Comparison of ENCODE assay signal across 1 cellular context in the genomic region with DNA sequence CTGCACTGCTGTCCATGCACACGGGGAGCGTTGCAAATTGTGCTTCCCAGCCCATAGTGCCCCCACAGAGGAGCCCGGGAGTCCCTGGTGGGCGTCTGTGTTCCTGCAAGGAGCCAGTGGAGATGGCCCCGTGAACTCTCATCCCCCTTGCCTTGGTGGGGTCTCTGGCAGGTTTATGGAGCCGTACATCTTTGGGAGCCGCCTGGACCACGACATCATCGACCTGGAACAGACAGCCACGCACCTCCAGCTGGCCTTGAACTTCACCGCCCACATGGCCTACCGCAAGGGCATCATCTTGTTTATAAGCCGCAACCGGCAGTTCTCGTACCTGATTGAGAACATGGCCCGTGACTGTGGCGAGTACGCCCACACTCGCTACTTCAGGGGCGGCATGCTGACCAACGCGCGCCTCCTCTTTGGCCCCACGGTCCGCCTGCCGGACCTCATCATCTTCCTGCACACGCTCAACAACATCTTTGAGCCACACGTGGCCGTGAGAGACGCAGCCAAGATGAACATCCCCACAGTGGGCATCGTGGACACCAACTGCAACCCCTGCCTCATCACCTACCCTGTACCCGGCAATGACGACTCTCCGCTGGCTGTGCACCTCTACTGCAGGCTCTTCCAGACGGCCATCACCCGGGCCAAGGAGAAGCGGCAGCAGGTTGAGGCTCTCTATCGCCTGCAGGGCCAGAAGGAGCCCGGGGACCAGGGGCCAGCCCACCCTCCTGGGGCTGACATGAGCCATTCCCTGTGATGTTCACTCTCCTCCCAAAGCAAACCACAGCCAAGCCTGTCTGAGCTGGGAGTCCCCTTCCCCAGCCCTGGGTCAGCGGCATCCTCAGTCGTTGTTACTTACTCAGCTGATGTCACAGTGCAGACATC.
TF ChIP-seq lines count a peak whose summit lies in the region.

No MANE protein-coding gene starts in this region.

TF ChIP-seq in HepG2, 621 proteins besides CTCF, POLR2A, EP300 and RAD21:
- TF ChIP-seq SMARCE1 (IDR thresholded peaks at IDR 0.05; ENCODE audit: borderline replicate concordance), result no peak
- TF ChIP-seq ASH2L (IDR thresholded peaks at IDR 0.05; ENCODE audit: insufficient read length, low read depth, low read length), result no peak
- TF ChIP-seq, protein P1, sequence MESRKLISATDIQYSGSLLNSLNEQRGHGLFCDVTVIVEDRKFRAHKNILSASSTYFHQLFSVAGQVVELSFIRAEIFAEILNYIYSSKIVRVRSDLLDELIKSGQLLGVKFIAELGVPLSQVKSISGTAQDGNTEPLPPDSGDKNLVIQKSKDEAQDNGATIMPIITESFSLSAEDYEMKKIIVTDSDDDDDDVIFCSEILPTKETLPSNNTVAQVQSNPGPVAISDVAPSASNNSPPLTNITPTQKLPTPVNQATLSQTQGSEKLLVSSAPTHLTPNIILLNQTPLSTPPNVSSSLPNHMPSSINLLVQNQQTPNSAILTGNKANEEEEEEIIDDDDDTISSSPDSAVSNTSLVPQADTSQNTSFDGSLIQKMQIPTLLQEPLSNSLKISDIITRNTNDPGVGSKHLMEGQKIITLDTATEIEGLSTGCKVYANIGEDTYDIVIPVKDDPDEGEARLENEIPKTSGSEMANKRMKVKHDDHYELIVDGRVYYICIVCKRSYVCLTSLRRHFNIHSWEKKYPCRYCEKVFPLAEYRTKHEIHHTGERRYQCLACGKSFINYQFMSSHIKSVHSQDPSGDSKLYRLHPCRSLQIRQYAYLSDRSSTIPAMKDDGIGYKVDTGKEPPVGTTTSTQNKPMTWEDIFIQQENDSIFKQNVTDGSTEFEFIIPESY (CRISPR knock-in tag; IDR thresholded peaks at IDR 0.05), result peak; percentile 78; the same call in 1 of the 2 replicates
- TF ChIP-seq RBFOX2 (IDR thresholded peaks at IDR 0.05; ENCODE audit: low read depth, low read length), result peak; percentile 32; the same call in 1 of the 2 replicates
- no peak for TF ChIP-seq TBX2 (CRISPR knock-in tag; IDR thresholded peaks at IDR 0.05; ENCODE audit: borderline replicate concordance)
